In genomic region chr1:29056256-29056655, GRCh38 we compare ENCODE assay signal across 31 cellular contexts.
DNase-seq lines count a peak whose midpoint lies in the region; ATAC-seq and TF ChIP-seq lines count a peak whose summit lies in the region.
"Had no signal": no experiment of that assay in that cellular context is flagged by ENCODE, and none has a peak within 500 bp of the region (broad histone marks: within the 10 kb centered on the region; RNA-seq: fewer than 3 reads in every experiment).

No MANE protein-coding gene starts in this region.

- in situ Hi-C loops in mammary epithelial cell (cut with MboI; ENCODE audit: low sequenced_read_pairs in 2 of 2) = no loop called here

- dilution Hi-C loops in mammary epithelial cell (cut with HindIII; ENCODE audit: low sequenced_read_pairs) = no loop called here

- H3K4me1 ChIP-seq in mammary epithelial cell (ENCODE audit: insufficient read depth, low read length) (no peaks in the 10 kb centered on the region), HEK293 (ENCODE audit: control insufficient read depth, insufficient read depth, low read length) (no peaks in the 10 kb centered on the region)
- H3K4me1 ChIP-seq: BE2C; BLaER1; BLaER1 treated with 17β-estradiol and CSF1 and Interleukin-3, amounts not matched to agents 10 nM and 100 nM; Caco-2 had no signal

- intact Hi-C loops in MCF 10A (cut with micrococcal nuclease) (no loop called here), mammary epithelial cell (cut with micrococcal nuclease) (no loop called here)

- H3K27me3 ChIP-seq in mammary epithelial cell (ENCODE audit: insufficient read depth, low read length) = no peaks in the 10 kb centered on the region
- H3K27me3 ChIP-seq: BE2C; BLaER1; BLaER1 treated with 17β-estradiol and CSF1 and Interleukin-3, amounts not matched to agents 10 nM and 100 nM had no signal

- H3K79me2 ChIP-seq in mammary epithelial cell (ENCODE audit: insufficient read depth, low read length) = no peaks in the 10 kb centered on the region

- H3K4me1 Mint-ChIP-seq in MCF 10A (ENCODE audit: insufficient read depth, unreplicated experiment) = no peaks in the 10 kb centered on the region
- H3K4me1 Mint-ChIP-seq: B cell, CD14-positive monocyte had no signal

- H3K9ac ChIP-seq in mammary epithelial cell (ENCODE audit: insufficient read depth, low read length) = no peak overlapping the region
- H3K9ac ChIP-seq: BLaER1; BLaER1 treated with 17β-estradiol and CSF1 and Interleukin-3, amounts not matched to agents 10 nM and 100 nM had no signal

- CTCF ChIA-PET in MCF 10A (lab: Yijun Ruan, JAX) = no interaction called here
- CTCF ChIA-PET in mammary epithelial cell (lab: Charles Lee; ENCODE audit: low non-redundant PET) = no interaction called here
- CTCF ChIA-PET in HEK293 (lab: Yijun Ruan, JAX) = no interaction called here

- 100% methylated on average over 4 of the region's 4 CpGs for WGBS in mammary epithelial cell (ENCODE audit: low coverage, missing lambda C conversion rate)

- POLR2A ChIA-PET in MCF 10A (lab: Yijun Ruan, JAX) (no interaction called here), HEK293 (lab: Yijun Ruan, JAX) (no interaction called here)

- BruUV-seq in MCF 10A (replicated peaks; lab: Mats Ljungman, UMichigan) (no TSS peak), mammary epithelial cell (replicated peaks; lab: Mats Ljungman, UMichigan) (no TSS peak)

- H3K9me3 Mint-ChIP-seq in MCF 10A (ENCODE audit: unreplicated experiment) = no peaks in the 10 kb centered on the region
- H3K9me3 Mint-ChIP-seq: CD14-positive monocyte; CD4-positive, alpha-beta memory T cell; CD4-positive, alpha-beta T cell; CD4-positive, CD25-positive, alpha-beta regulatory T cell; CD8-positive, alpha-beta memory T cell; CD8-positive, alpha-beta T cell had no signal

- DNase-seq in MCF 10A (ENCODE audit: unreplicated experiment) (no peak), mammary epithelial cell (no peak)
- DNase-seq: 8988T; ACHN; AML-193; BE2C; C1 segment of cervical spinal cord; Caco-2; Calu3; CD4-positive, alpha-beta memory T cell; CD4-positive, alpha-beta T cell; CD4-positive, CD25-positive, alpha-beta regulatory T cell; CD8-positive, alpha-beta memory T cell; CD8-positive, alpha-beta T cell; COR-L47; DMS 273 treated with DMSO at 0.1 percent for 48 hours; DMS153; DMS53; DMS79; DMS79 treated with DMSO at 0.1 percent for 48 hours; DND-41; EL had no signal

- H3K27ac Mint-ChIP-seq in MCF 10A (ENCODE audit: low read depth, unreplicated experiment) = peak overlapping the region; percentile 49
- H3K27ac Mint-ChIP-seq: B cell; CD14-positive monocyte; CD4-positive, alpha-beta memory T cell; CD4-positive, alpha-beta T cell; CD4-positive, CD25-positive, alpha-beta regulatory T cell; CD8-positive, alpha-beta T cell had no signal

- TF ChIP-seq CTCF in MCF 10A (IDR thresholded peaks at IDR 0.05; ENCODE audit: unreplicated experiment) = no peak
- no peak for TF ChIP-seq CTCF in mammary epithelial cell (conservative IDR thresholded peaks at IDR 0.05 in 1 of 2, IDR thresholded peaks at IDR 0.05 in 1 of 2; ENCODE audit: extremely low read depth in 1 of 2, insufficient read depth in 1 of 2, low read depth in 1 of 2, low read length in 2 of 2)
- TF ChIP-seq CTCF in HEK293 (tag by site-specific recombination; IDR thresholded peaks at IDR 0.05) = no peak

- H3K4me3 ChIP-seq in mammary epithelial cell (replicated peaks in 1 of 3; ENCODE audit: insufficient read depth in 1 of 3, low read depth in 2 of 3, low read length in 3 of 3) (no peak overlapping the region), HEK293 (ENCODE audit: low read depth, low read length) (no peak overlapping the region)
- H3K4me3 ChIP-seq: A549; BLaER1; BLaER1 treated with 17β-estradiol and CSF1 and Interleukin-3, amounts not matched to agents 10 nM and 100 nM had no signal

- H3K4me2 ChIP-seq in mammary epithelial cell (ENCODE audit: insufficient read depth, low read depth, low read length) = no peak overlapping the region
- H3K4me2 ChIP-seq: A549; BLaER1; BLaER1 treated with 17β-estradiol and CSF1 and Interleukin-3, amounts not matched to agents 10 nM and 100 nM had no signal

- no peaks in the 10 kb centered on the region for H3K36me3 ChIP-seq in mammary epithelial cell (ENCODE audit: insufficient read depth, low read length)
- H3K36me3 ChIP-seq in HEK293 (ENCODE audit: control insufficient read depth in 2 of 2, insufficient read depth in 1 of 2, low read length in 2 of 2) = peaks cover 0 to 14% of the 10 kb centered on the region in 2 experiments
- H3K36me3 ChIP-seq: BE2C had no signal

- H2AFZ ChIP-seq in mammary epithelial cell (ENCODE audit: low read depth, low read length) = no peak overlapping the region

- H3K9me3 ChIP-seq in mammary epithelial cell (replicated peaks; ENCODE audit: insufficient read depth, low read length) = no peaks in the 10 kb centered on the region
- H3K9me3 ChIP-seq in HEK293 (ENCODE audit: control insufficient read depth, insufficient read depth, low read depth, low read length) = no peaks in the 10 kb centered on the region
- H3K9me3 ChIP-seq: A549; BE2C; BLaER1; BLaER1 treated with 17β-estradiol and CSF1 and Interleukin-3, amounts not matched to agents 10 nM and 100 nM; Caco-2 had no signal

- peaks cover 19% of the 10 kb centered on the region for H3K36me3 Mint-ChIP-seq in MCF 10A (ENCODE audit: insufficient read depth, unreplicated experiment)

- H3K27ac ChIP-seq in mammary epithelial cell (ENCODE audit: insufficient read depth, low read depth, low read length) (no peak overlapping the region), HEK293 (ENCODE audit: extremely low read depth, low read depth, low read length) (no peak overlapping the region)
- H3K27ac ChIP-seq: 22Rv1; A549; BLaER1; BLaER1 treated with 17β-estradiol and CSF1 and Interleukin-3, amounts not matched to agents 10 nM and 100 nM; C4-2B had no signal

- no peak for ATAC-seq in GM18868 (IDR thresholded peaks at IDR 0.05; ENCODE audit: unreplicated experiment)
- ATAC-seq: A549; CD8-positive, alpha-beta T cell had no signal

- H4K20me1 ChIP-seq in mammary epithelial cell (ENCODE audit: insufficient read depth, low read length) = no peaks in the 10 kb centered on the region
- H4K20me1 ChIP-seq: BLaER1; BLaER1 treated with 17β-estradiol and CSF1 and Interleukin-3, amounts not matched to agents 10 nM and 100 nM had no signal

- H3K27me3 Mint-ChIP-seq in MCF 10A (ENCODE audit: insufficient read depth, unreplicated experiment) = no peaks in the 10 kb centered on the region
- H3K27me3 Mint-ChIP-seq: B cell; CD4-positive, alpha-beta memory T cell; CD4-positive, alpha-beta T cell; CD4-positive, CD25-positive, alpha-beta regulatory T cell; CD8-positive, alpha-beta memory T cell had no signal

- H3K4me3 Mint-ChIP-seq in MCF 10A (ENCODE audit: unreplicated experiment) = no peak overlapping the region
- H3K4me3 Mint-ChIP-seq: B cell; CD14-positive monocyte; CD4-positive, alpha-beta memory T cell; CD4-positive, alpha-beta T cell; CD4-positive, CD25-positive, alpha-beta regulatory T cell; CD8-positive, alpha-beta memory T cell; CD8-positive, alpha-beta T cell had no signal

TF ChIP-seq in HEK293, 187 proteins besides CTCF, POLR2A, EP300 and RAD21:
- no peak for TF ChIP-seq ZNF518A (tag by site-specific recombination; conservative IDR thresholded peaks at IDR 0.05; ENCODE audit: low read depth)
- peak; percentile 95 for TF ChIP-seq ZNF664 (tag by site-specific recombination; IDR thresholded peaks at IDR 0.05)
TF ChIP-seq in HEK293: peak in this region for 1.
